25 cellular contexts compared by ENCODE assay signal in genomic region chr5:176507911-176508310, GRCh38. TPM values are rescaled to one million over a fixed set of nuclear protein-coding genes. Genes with fewer than 3 reads are reported as not detected.
DNase-seq lines count a peak whose midpoint lies in the region; ATAC-seq and TF ChIP-seq lines count a peak whose summit lies in the region.
"Had no signal": no experiment of that assay in that cellular context is flagged by ENCODE, and none has a peak within 500 bp of the region (broad histone marks: within the 10 kb centered on the region; RNA-seq: fewer than 3 reads in every experiment).

No MANE protein-coding gene starts in this region.

- no peak overlapping the region for H3K4me3 Mint-ChIP-seq in activated naive CD4-positive, alpha-beta T cell treated with anti-CD3 and anti-CD28 coated beads, Interleukin-2, amount 50 U/mL, for 24 hours
- H3K4me3 Mint-ChIP-seq in activated T-helper 1 cell treated with anti-CD3 and anti-CD28 coated beads, Interleukin-12 subunit alpha, Interleukin-12 subunit beta, Interleukin-2, Interleukin-4 antibody, amounts not matched to agents 30 ng/mL and 10 ng/mL and 1 ng/mL, durations not matched to agents 14 hours and 24 hours and 36 hours = no peak overlapping the region
- H3K4me3 Mint-ChIP-seq in naive thymus-derived CD4-positive, alpha-beta T cell = no peak overlapping the region
- H3K4me3 Mint-ChIP-seq: CD4-positive, alpha-beta T cell had no signal

- in situ Hi-C loops in Panc1 (cut with HindIII; ENCODE audit: low pct_unique_long_range_greater_than_20kb, low sequenced_read_pairs) = no loop called here

- no peaks in the 10 kb centered on the region for H3K4me1 ChIP-seq in Panc1 (ENCODE audit: control insufficient read depth, insufficient read depth, low read length)
- H3K4me1 ChIP-seq in naive thymus-derived CD4-positive, alpha-beta T cell (ENCODE audit: control insufficient read depth in 2 of 2, insufficient read depth in 2 of 2, low read length in 2 of 2) = no peaks in the 10 kb centered on the region
- H3K4me1 ChIP-seq in stomach = no peaks in the 10 kb centered on the region
- H3K4me1 ChIP-seq: BLaER1 had no signal

- no peak for TF ChIP-seq EP300 in stomach (IDR thresholded peaks at IDR 0.05)

- H3K36me3 ChIP-seq in Panc1 (ENCODE audit: control insufficient read depth, insufficient read depth, low read length) = peaks cover 11% of the 10 kb centered on the region
- peaks cover 0 to 42% (median 0%) of the 10 kb centered on the region in 3 experiments for H3K36me3 ChIP-seq in naive thymus-derived CD4-positive, alpha-beta T cell (ENCODE audit: control insufficient read depth in 2 of 3, insufficient read depth in 3 of 3, low read length in 3 of 3)
- peaks cover 41 to 73% (median 73%) of the 10 kb centered on the region in 4 donors for H3K36me3 ChIP-seq in stomach

- ATAC-seq in Panc1 = 0 out of 2 replicates have a peak, but pooled peaks have one; percentile 14
- ATAC-seq in naive thymus-derived CD4-positive, alpha-beta T cell = no peak
- ATAC-seq in HG03432 (IDR thresholded peaks at IDR 0.05; ENCODE audit: unreplicated experiment) = no peak

- intact Hi-C loops in Panc1 (cut with micrococcal nuclease; ENCODE audit: unreplicated experiment) = no loop called here
- intact Hi-C loops in activated T-helper 1 cell treated with anti-CD3 and anti-CD28 coated beads, Interleukin-12 subunit alpha, Interleukin-12 subunit beta, Interleukin-2, Interleukin-4 antibody, amounts not matched to agents 30 ng/mL and 10 ng/mL and 1 ng/mL, durations not matched to agents 14 hours and 24 hours and 36 hours (cut with micrococcal nuclease) = no loop called here
- intact Hi-C loops in naive thymus-derived CD4-positive, alpha-beta T cell (cut with micrococcal nuclease) = loop anchor here in 1 of 2 donors (2.0 to 5.0 kb wide), 2 partner anchors 17 to 34 kb away; no protein-coding TSS in a partner anchor
- intact Hi-C loops in stomach (cut with DNase I; ENCODE audit: low total_unique reads) = no loop called here

- TF ChIP-seq POLR2A in stomach (IDR thresholded peaks at IDR 0.05) = no peak

- no peaks in the 10 kb centered on the region for H3K27me3 ChIP-seq in Panc1 (ENCODE audit: control insufficient read depth, insufficient read depth, low read length)
- H3K27me3 ChIP-seq in naive thymus-derived CD4-positive, alpha-beta T cell (ENCODE audit: control insufficient read depth in 2 of 2, insufficient read depth in 2 of 2, low read length in 2 of 2) = no peaks in the 10 kb centered on the region
- no peaks in the 10 kb centered on the region for H3K27me3 ChIP-seq in stomach
- H3K27me3 ChIP-seq: BLaER1 had no signal

- no peaks in the 10 kb centered on the region for H3K27me3 Mint-ChIP-seq in activated naive CD4-positive, alpha-beta T cell treated with anti-CD3 and anti-CD28 coated beads, Interleukin-2, amount 50 U/mL, for 24 hours
- H3K27me3 Mint-ChIP-seq in activated T-helper 1 cell treated with anti-CD3 and anti-CD28 coated beads, Interleukin-12 subunit alpha, Interleukin-12 subunit beta, Interleukin-2, Interleukin-4 antibody, amounts not matched to agents 30 ng/mL and 10 ng/mL and 1 ng/mL, durations not matched to agents 14 hours and 24 hours and 36 hours (ENCODE audit: insufficient read depth) = no peaks in the 10 kb centered on the region
- H3K27me3 Mint-ChIP-seq in naive thymus-derived CD4-positive, alpha-beta T cell = no peaks in the 10 kb centered on the region
- H3K27me3 Mint-ChIP-seq: CD4-positive, alpha-beta T cell had no signal

- H3K4me3 ChIP-seq in Panc1 (ENCODE audit: low read depth in 2 of 2, low read length in 2 of 2) (no peak overlapping the region), stomach (no peak overlapping the region)
- no peak overlapping the region for H3K4me3 ChIP-seq in naive thymus-derived CD4-positive, alpha-beta T cell (ENCODE audit: low read length)
- H3K4me3 ChIP-seq: BLaER1, GM23248, PC-9 had no signal

- no peak for DNase-seq in activated naive CD4-positive, alpha-beta T cell treated with anti-CD3 and anti-CD28 coated beads, Interleukin-2, amount 50 U/mL, for 16 hours
- DNase-seq in Panc1 (ENCODE audit: low read depth, low spot score) (no peak), stomach (no peak), OCI-M1 (lab: John Stamatoyannopoulos, UW) (no peak)
- no peak for DNase-seq in activated T-helper 1 cell treated with anti-CD3 and anti-CD28 coated beads, Interleukin-12 subunit alpha, Interleukin-12 subunit beta, Interleukin-2, Interleukin-4 antibody, amounts not matched to agents 30 ng/mL and 10 ng/mL and 1 ng/mL, durations not matched to agents 14 hours and 24 hours and 36 hours (ENCODE audit: low spot score)
- DNase-seq in naive thymus-derived CD4-positive, alpha-beta T cell = no peak
- DNase-seq: CD4-positive, alpha-beta T cell; H7; MM.1S; NCI-H2029; NCI-H446; NCI-H526; NCI-H82; NK-92 treated with Interleukin-12 subunit alpha and Interleukin-12 subunit beta, amount 100 ng/mL, for 24 hours; PC-9; Right ventricle myocardium superior; RPMI8226 had no signal

- H3K9me3 Mint-ChIP-seq in activated naive CD4-positive, alpha-beta T cell treated with anti-CD3 and anti-CD28 coated beads, Interleukin-2, amount 50 U/mL, for 24 hours = no peaks in the 10 kb centered on the region
- no peaks in the 10 kb centered on the region for H3K9me3 Mint-ChIP-seq in activated T-helper 1 cell treated with anti-CD3 and anti-CD28 coated beads, Interleukin-12 subunit alpha, Interleukin-12 subunit beta, Interleukin-2, Interleukin-4 antibody, amounts not matched to agents 30 ng/mL and 10 ng/mL and 1 ng/mL, durations not matched to agents 14 hours and 24 hours and 36 hours
- H3K9me3 Mint-ChIP-seq in naive thymus-derived CD4-positive, alpha-beta T cell = no peaks in the 10 kb centered on the region
- H3K9me3 Mint-ChIP-seq: CD4-positive, alpha-beta T cell had no signal

- WGBS in stomach, 5 donors = 77 to 96% (median 94%) methylated on average over 2 of the region's 2 CpGs

- H3K36me3 Mint-ChIP-seq in activated naive CD4-positive, alpha-beta T cell treated with anti-CD3 and anti-CD28 coated beads, Interleukin-2, amount 50 U/mL, for 24 hours = peaks cover 12% of the 10 kb centered on the region
- H3K36me3 Mint-ChIP-seq in activated T-helper 1 cell treated with anti-CD3 and anti-CD28 coated beads, Interleukin-12 subunit alpha, Interleukin-12 subunit beta, Interleukin-2, Interleukin-4 antibody, amounts not matched to agents 30 ng/mL and 10 ng/mL and 1 ng/mL, durations not matched to agents 14 hours and 24 hours and 36 hours (ENCODE audit: low read depth) = peaks cover 32% of the 10 kb centered on the region
- peaks cover 7 to 44% (median 26%) of the 10 kb centered on the region in 5 donors for H3K36me3 Mint-ChIP-seq in naive thymus-derived CD4-positive, alpha-beta T cell

- TF ChIP-seq CTCF in Panc1 (IDR thresholded peaks at IDR 0.05) (no peak), stomach (IDR thresholded peaks at IDR 0.05) (no peak)

- no peak overlapping the region for H3K27ac ChIP-seq in Panc1 (ENCODE audit: low read length)
- H3K27ac ChIP-seq in naive thymus-derived CD4-positive, alpha-beta T cell (ENCODE audit: low read depth, low read length) = no peak overlapping the region
- no peak overlapping the region for H3K27ac ChIP-seq in stomach
- H3K27ac ChIP-seq: BLaER1, GM23248, KMS-11, PC-9 had no signal

- CTCF ChIA-PET in Panc1 (lab: Charles Lee) = no interaction called here
- CTCF ChIA-PET in naive thymus-derived CD4-positive, alpha-beta T cell (lab: Charles Lee) = no interaction called here

- H3K9me3 ChIP-seq in Panc1 (ENCODE audit: control insufficient read depth, insufficient read depth, low read depth, low read length) = no peaks in the 10 kb centered on the region
- H3K9me3 ChIP-seq in naive thymus-derived CD4-positive, alpha-beta T cell (ENCODE audit: control insufficient read depth in 2 of 3, low read length in 3 of 3) = no peaks in the 10 kb centered on the region
- H3K9me3 ChIP-seq in stomach = no peaks in the 10 kb centered on the region
- H3K9me3 ChIP-seq: BLaER1 had no signal

- POLR2A ChIA-PET in Panc1 (lab: Charles Lee) = no interaction called here
- POLR2A ChIA-PET in naive thymus-derived CD4-positive, alpha-beta T cell (lab: Charles Lee) = no interaction called here

- BruUV-seq in Panc1 (replicated peaks; lab: Mats Ljungman, UMichigan) = no TSS peak

- peaks cover 4% of the 10 kb centered on the region for H3K4me1 Mint-ChIP-seq in activated naive CD4-positive, alpha-beta T cell treated with anti-CD3 and anti-CD28 coated beads, Interleukin-2, amount 50 U/mL, for 24 hours
- no peaks in the 10 kb centered on the region for H3K4me1 Mint-ChIP-seq in activated T-helper 1 cell treated with anti-CD3 and anti-CD28 coated beads, Interleukin-12 subunit alpha, Interleukin-12 subunit beta, Interleukin-2, Interleukin-4 antibody, amounts not matched to agents 30 ng/mL and 10 ng/mL and 1 ng/mL, durations not matched to agents 14 hours and 24 hours and 36 hours (ENCODE audit: low read depth)
- H3K4me1 Mint-ChIP-seq in naive thymus-derived CD4-positive, alpha-beta T cell = peaks cover 0 to 5% (median 4%) of the 10 kb centered on the region in 7 donors

- H3K27ac Mint-ChIP-seq in activated naive CD4-positive, alpha-beta T cell treated with anti-CD3 and anti-CD28 coated beads, Interleukin-2, amount 50 U/mL, for 24 hours = peak overlapping the region; percentile 55
- peak overlapping the region; percentile 29 for H3K27ac Mint-ChIP-seq in activated T-helper 1 cell treated with anti-CD3 and anti-CD28 coated beads, Interleukin-12 subunit alpha, Interleukin-12 subunit beta, Interleukin-2, Interleukin-4 antibody, amounts not matched to agents 30 ng/mL and 10 ng/mL and 1 ng/mL, durations not matched to agents 14 hours and 24 hours and 36 hours
- H3K27ac Mint-ChIP-seq in naive thymus-derived CD4-positive, alpha-beta T cell = peak overlapping the region in 5 of 9 donors; percentile 36 to 75 (median 60)

RNA-seq across cellular contexts. Expression of gene RNF44, which starts 29.3 kb away (rescaled TPM):
- 113 TPM for total RNA-seq in Panc1 (2021; ENCODE audit: unreplicated experiment)
- 100 TPM for polyA plus RNA-seq in Panc1 (2012; ENCODE audit: insufficient read length)
- total RNA-seq in activated T-helper 1 cell treated with anti-CD3 and anti-CD28 coated beads, Interleukin-12 subunit alpha, Interleukin-12 subunit beta, Interleukin-2, Interleukin-4 antibody, amounts not matched to agents 30 ng/mL and 10 ng/mL and 1 ng/mL, durations not matched to agents 14 hours and 24 hours and 36 hours = 78.0 and 80.3 TPM in 2 replicates
- total RNA-seq in naive thymus-derived CD4-positive, alpha-beta T cell = 100 to 1,000 TPM; 145 to 305 (median 280) TPM
- 1 to 10 TPM; 3.3 to 5.0 TPM for polyA plus RNA-seq in naive thymus-derived CD4-positive, alpha-beta T cell
- total RNA-seq in stomach = 100 to 1,000 TPM in 1 of 5 donors, 10 to 100 TPM in 3, 1 to 10 TPM in 1; 6.6 to 176 (median 30.6) TPM
- polyA plus RNA-seq in stomach = 10 to 100 TPM; 11.5 to 15.1 (median 13.6) TPM

RNA-seq across cellular contexts. Expression of gene CDHR2, which starts 41.2 kb away (rescaled TPM):
- total RNA-seq in Panc1 (2021; ENCODE audit: unreplicated experiment) = 0.72 TPM
- polyA plus RNA-seq in Panc1 (2012; ENCODE audit: insufficient read length) = 1.8 TPM
- 0.08 and 0.42 TPM in 2 replicates for total RNA-seq in activated T-helper 1 cell treated with anti-CD3 and anti-CD28 coated beads, Interleukin-12 subunit alpha, Interleukin-12 subunit beta, Interleukin-2, Interleukin-4 antibody, amounts not matched to agents 30 ng/mL and 10 ng/mL and 1 ng/mL, durations not matched to agents 14 hours and 24 hours and 36 hours
- 1 to 10 TPM; 1.0 to 3.3 (median 2.5) TPM for total RNA-seq in naive thymus-derived CD4-positive, alpha-beta T cell
- polyA plus RNA-seq in naive thymus-derived CD4-positive, alpha-beta T cell = not detected
- total RNA-seq in stomach = 10 to 100 TPM in 3 of 5 donors, 1 to 10 TPM in 2; 9.6 to 18.7 (median 13.4) TPM
- 1 to 10 TPM in 1 of 3 donors, under 1 TPM in 2; 0.13 to 1.6 (median 0.76) TPM for polyA plus RNA-seq in stomach
- total RNA-seq: GM23248, IMR-90, PC-9, SK-MEL-5 had no signal
- polyA plus RNA-seq: AG04450, GM23248, IMR-90 had no signal

RNA-seq across cellular contexts. Expression of gene FAF2, which starts 59.7 kb away (rescaled TPM):
- total RNA-seq in Panc1 (2021; ENCODE audit: unreplicated experiment) = 86.6 TPM
- polyA plus RNA-seq in Panc1 (2012; ENCODE audit: insufficient read length) = 51.7 TPM
- 46.0 and 47.3 TPM in 2 replicates for total RNA-seq in activated T-helper 1 cell treated with anti-CD3 and anti-CD28 coated beads, Interleukin-12 subunit alpha, Interleukin-12 subunit beta, Interleukin-2, Interleukin-4 antibody, amounts not matched to agents 30 ng/mL and 10 ng/mL and 1 ng/mL, durations not matched to agents 14 hours and 24 hours and 36 hours
- 10 to 100 TPM; 28.0 to 43.2 (median 31.2) TPM for total RNA-seq in naive thymus-derived CD4-positive, alpha-beta T cell
- 10 to 100 TPM; 11.8 to 15.3 TPM for polyA plus RNA-seq in naive thymus-derived CD4-positive, alpha-beta T cell
- 10 to 100 TPM; 20.6 to 57.2 (median 39.3) TPM for total RNA-seq in stomach
- polyA plus RNA-seq in stomach = 10 to 100 TPM in 1 of 3 donors, 1 to 10 TPM in 2; 5.7 to 11.9 (median 9.8) TPM
